Comparison of ENCODE assay signal across 1 cellular context in genomic region chr1:85661767-85662166, GRCh38.
TF ChIP-seq lines count a peak whose summit lies in the region.

No MANE protein-coding gene starts in this region.

TF ChIP-seq in GM12878, 131 proteins besides CTCF, POLR2A, EP300 and RAD21:
- TF ChIP-seq E2F8 (IDR thresholded peaks at IDR 0.05; ENCODE audit: low read depth, partially characterized antibody) (no peak), BCLAF1 (IDR thresholded peaks at IDR 0.05) (no peak), ZNF274 (IDR thresholded peaks at IDR 0.05; ENCODE audit: insufficient read depth, insufficient read length) (no peak), ZNF384 (IDR thresholded peaks at IDR 0.05; ENCODE audit: borderline replicate concordance, low read depth, low read length) (no peak), JUND (IDR thresholded peaks at IDR 0.05; ENCODE audit: low read depth, low read length) (no peak), BHLHE40 (IDR thresholded peaks at IDR 0.05; ENCODE audit: borderline replicate concordance in 1 of 2, low read depth in 2 of 2, low read length in 1 of 2) (no peak), NRF1 (conservative IDR thresholded peaks at IDR 0.05; ENCODE audit: low read depth, low read length) (no peak)
